22 cellular contexts compared by ENCODE assay signal in the genomic region with DNA sequence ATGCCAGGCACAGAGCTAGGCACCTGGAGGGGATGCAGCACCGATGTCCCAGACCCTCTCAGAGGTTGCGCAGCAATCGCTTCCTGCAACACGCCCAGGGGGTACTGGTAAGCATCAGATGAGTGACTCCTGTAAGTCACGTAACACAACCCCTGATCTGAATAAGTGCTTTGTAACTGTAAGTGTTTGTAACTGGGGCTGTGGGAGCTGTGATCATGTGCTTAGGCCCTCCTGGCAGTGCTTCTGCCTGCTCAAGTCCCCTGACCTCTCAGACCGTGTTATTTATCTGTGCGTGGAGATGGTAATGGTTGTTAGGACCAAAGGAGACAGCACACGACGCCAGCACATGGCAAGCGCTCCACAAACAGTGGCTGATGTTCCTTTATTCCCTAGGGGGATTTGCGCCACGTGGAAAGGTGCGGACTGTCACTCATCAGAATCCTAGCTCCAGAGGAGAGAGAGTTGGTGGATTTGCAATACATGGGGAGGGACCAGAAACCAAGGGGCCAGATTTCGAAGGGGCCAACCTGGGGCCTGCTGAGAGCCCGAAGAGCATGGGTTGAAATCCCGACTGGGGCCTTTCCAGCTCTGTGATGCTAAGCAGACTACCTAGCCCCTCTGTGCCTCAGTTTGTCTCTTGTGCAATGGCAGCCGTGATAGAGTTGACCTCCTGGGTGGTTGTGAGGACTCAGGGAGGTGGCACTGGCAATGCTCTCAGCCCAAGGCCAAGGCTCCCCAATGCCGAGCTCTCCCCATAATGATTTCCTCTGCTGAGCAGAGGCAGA.
"Had no signal": no experiment of that assay in that cellular context is flagged by ENCODE, and none has a peak within 500 bp of the region (broad histone marks: within the 10 kb centered on the region; RNA-seq: fewer than 3 reads in every experiment).

No MANE protein-coding gene starts in this region.

- H3K4me2 ChIP-seq: hepatocyte, smooth muscle cell had no signal

- H3K27ac ChIP-seq: foreskin keratinocyte, hepatocyte, ovary, suprapubic skin, tibial artery, uterus had no signal

- H3K4me1 ChIP-seq: foreskin keratinocyte, uterus had no signal

- H3K4me3 ChIP-seq: hepatocyte, lung, ovary, smooth muscle cell, suprapubic skin, tibial artery, upper lobe of left lung, uterus had no signal

- H3K27me3 ChIP-seq: ovary, upper lobe of left lung, uterus had no signal

- FAIRE-seq: colon, endothelial cell of umbilical vein had no signal

- H3K9me3 ChIP-seq: ovary, suprapubic skin, tibial artery, upper lobe of left lung, uterus had no signal

- H2AFZ ChIP-seq: hepatocyte had no signal

- ATAC-seq: effector memory CD8-positive, alpha-beta T cell; foreskin keratinocyte; left colon; left ventricle myocardium superior; stimulated activated effector memory CD8-positive, alpha-beta T cell treated with anti-CD3 and anti-CD28 coated beads, Interleukin-12 subunit alpha, Interleukin-12 subunit beta, amount 100 ng/mL, for 72 hours; stimulated activated naive CD8-positive, alpha-beta T cell treated with anti-CD3 and anti-CD28 coated beads, Interleukin-15, Interleukin-2, amounts not matched to agents 100 U/mL and 50 U/mL, for 24 hours had no signal

- H3K79me2 ChIP-seq: hepatocyte had no signal

- DNase-seq: effector memory CD8-positive, alpha-beta T cell; erythroblast; foreskin keratinocyte; head of caudate nucleus; left colon; left ventricle myocardium superior; mesendoderm; naive B cell; ovary; stimulated activated CD4-positive, alpha-beta T cell treated with anti-CD3 and anti-CD28 coated beads, Interleukin-4, amount 100 ng/mL, for 1 hour; stimulated activated CD8-positive, alpha-beta memory T cell treated with anti-CD3 and anti-CD28 coated beads, Interleukin-4, amount 100 ng/mL, for 48 hours; stimulated activated naive CD8-positive, alpha-beta T cell treated with anti-CD3 and anti-CD28 coated beads, Interleukin-15, Interleukin-2, amounts not matched to agents 100 U/mL and 50 U/mL, for 24 hours; tibial artery; upper lobe of left lung; uterus had no signal

- H3K36me3 ChIP-seq: ovary, suprapubic skin, tibial artery, upper lobe of left lung, uterus had no signal
